In the genomic region with DNA sequence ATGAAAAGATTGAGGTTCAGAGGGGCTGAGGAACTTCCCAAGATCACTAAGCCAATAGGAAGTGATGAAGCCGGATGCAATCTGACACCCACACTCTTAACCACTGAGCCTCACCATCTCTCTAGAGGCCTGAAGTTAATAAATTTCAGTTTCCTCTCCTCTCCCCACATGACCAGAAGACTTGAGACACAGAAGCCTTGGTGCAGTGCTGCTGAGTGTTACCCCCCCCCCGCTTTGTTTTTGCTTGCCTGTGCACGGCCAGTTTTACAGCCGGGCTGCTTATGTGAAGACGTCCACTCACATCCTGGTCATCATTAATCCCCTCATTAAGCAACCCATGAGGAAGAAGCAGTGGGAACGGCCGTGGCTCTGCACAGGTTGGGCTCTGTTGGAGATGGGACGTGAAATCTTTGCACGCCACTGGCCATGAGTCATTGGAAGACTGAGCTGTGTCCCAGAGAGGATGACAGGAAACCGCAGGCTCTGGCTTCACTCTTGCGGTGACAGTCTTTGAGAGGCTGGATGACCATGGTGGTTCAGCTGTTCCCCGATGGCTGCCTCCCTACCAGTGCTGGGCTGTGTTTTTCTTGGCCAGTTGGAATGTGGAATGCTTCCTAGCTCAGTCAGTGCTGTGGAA, we compare ENCODE assay signal across 8 cellular contexts.
DNase-seq lines count a peak whose midpoint lies in the region; ATAC-seq and TF ChIP-seq lines count a peak whose summit lies in the region.
"Had no signal": no experiment of that assay in that cellular context is flagged by ENCODE, and none has a peak within 500 bp of the region (broad histone marks: within the 10 kb centered on the region; RNA-seq: fewer than 3 reads in every experiment).

No MANE protein-coding gene starts in this region.

- no peak for TF ChIP-seq CTCF in stomach (IDR thresholded peaks at IDR 0.05)
- TF ChIP-seq CTCF in type B pancreatic cell (conservative IDR thresholded peaks at IDR 0.05): no peak

- DNase-seq in LHCN-M2 (ENCODE audit: low read depth): peak; percentile 100
- DNase-seq in fibroblast of peridontal ligament (ENCODE audit: extremely low read depth): peak; percentile 91
- peak; percentile 27 for DNase-seq in stomach
- DNase-seq in type B pancreatic cell (ENCODE audit: extremely low spot score, unreplicated experiment): no peak
- DNase-seq in NCI-H1694 treated with DMSO at 0.1 percent for 48 hours (lab: John Stamatoyannopoulos, UW): no peak
- no peak for DNase-seq in activated CD4-positive, alpha-beta memory T cell treated with anti-CD3 and anti-CD28 coated beads for 36 hours

- H3K36me3 ChIP-seq in stomach: no peaks in the 10 kb centered on the region

- H3K27ac ChIP-seq in stomach: no peak overlapping the region

- H3K4me3 Mint-ChIP-seq in type B pancreatic cell: no peak overlapping the region
- H3K4me3 Mint-ChIP-seq in activated CD4-positive, alpha-beta memory T cell treated with anti-CD3 and anti-CD28 coated beads for 36 hours: no peak overlapping the region
- H3K4me3 Mint-ChIP-seq: memory B cell had no signal

- peaks cover 9% of the 10 kb centered on the region for H3K27me3 Mint-ChIP-seq in type B pancreatic cell
- H3K27me3 Mint-ChIP-seq in activated CD4-positive, alpha-beta memory T cell treated with anti-CD3 and anti-CD28 coated beads for 36 hours: no peaks in the 10 kb centered on the region

- CTCF ChIA-PET in activated CD4-positive, alpha-beta memory T cell treated with anti-CD3 and anti-CD28 coated beads for 36 hours (lab: Charles Lee): no interaction called here

- H3K27me3 ChIP-seq in stomach: no peaks in the 10 kb centered on the region

- H3K9me3 Mint-ChIP-seq in type B pancreatic cell: peaks cover 5% of the 10 kb centered on the region
- peaks cover 3% of the 10 kb centered on the region for H3K9me3 Mint-ChIP-seq in activated CD4-positive, alpha-beta memory T cell treated with anti-CD3 and anti-CD28 coated beads for 36 hours

- no peaks in the 10 kb centered on the region for H3K36me3 Mint-ChIP-seq in type B pancreatic cell
- H3K36me3 Mint-ChIP-seq in activated CD4-positive, alpha-beta memory T cell treated with anti-CD3 and anti-CD28 coated beads for 36 hours: no peaks in the 10 kb centered on the region
- H3K36me3 Mint-ChIP-seq: memory B cell had no signal

- H3K4me1 Mint-ChIP-seq in type B pancreatic cell (ENCODE audit: unreplicated experiment): peaks cover 10% of the 10 kb centered on the region
- no peaks in the 10 kb centered on the region for H3K4me1 Mint-ChIP-seq in activated CD4-positive, alpha-beta memory T cell treated with anti-CD3 and anti-CD28 coated beads for 36 hours (ENCODE audit: low read depth)
- H3K4me1 Mint-ChIP-seq: memory B cell had no signal

- ATAC-seq in GM21360 (IDR thresholded peaks at IDR 0.05; ENCODE audit: unreplicated experiment): peak; percentile 83

- intact Hi-C loops in stomach (cut with DNase I; ENCODE audit: low total_unique reads): no loop called here
- intact Hi-C loops in activated CD4-positive, alpha-beta memory T cell treated with anti-CD3 and anti-CD28 coated beads for 36 hours (cut with micrococcal nuclease): no loop called here

- no peak for TF ChIP-seq EP300 in stomach (IDR thresholded peaks at IDR 0.05)

- H3K9me3 ChIP-seq in stomach: no peaks in the 10 kb centered on the region

- POLR2A ChIA-PET in activated CD4-positive, alpha-beta memory T cell treated with anti-CD3 and anti-CD28 coated beads for 36 hours (lab: Charles Lee): no interaction called here

- H3K4me3 ChIP-seq in stomach: no peak overlapping the region

- WGBS in stomach, 5 donors: 49 to 72% (median 62%) methylated on average over 10 to 12 of the region's 12 CpGs

- H3K4me1 ChIP-seq in stomach: no peaks in the 10 kb centered on the region

- H3K27ac Mint-ChIP-seq in type B pancreatic cell: no peak overlapping the region
- no peak overlapping the region for H3K27ac Mint-ChIP-seq in activated CD4-positive, alpha-beta memory T cell treated with anti-CD3 and anti-CD28 coated beads for 36 hours
- H3K27ac Mint-ChIP-seq: memory B cell had no signal

- TF ChIP-seq POLR2A in stomach (IDR thresholded peaks at IDR 0.05): no peak

Comparison
In these comparisons a context has a peak if more than half of its experiments do, and no peak if none do; other contexts are left out.
1. DNase-seq: peak in LHCN-M2 (single experiment), fibroblast of peridontal ligament (single experiment) and stomach (single experiment); none in type B pancreatic cell (single experiment), NCI-H1694 treated with DMSO at 0.1 percent for 48 hours (single experiment) and activated CD4-positive, alpha-beta memory T cell treated with anti-CD3 and anti-CD28 coated beads for 36 hours (single experiment).